Comparison of ENCODE assay signal across 17 cellular contexts in the genomic region with DNA sequence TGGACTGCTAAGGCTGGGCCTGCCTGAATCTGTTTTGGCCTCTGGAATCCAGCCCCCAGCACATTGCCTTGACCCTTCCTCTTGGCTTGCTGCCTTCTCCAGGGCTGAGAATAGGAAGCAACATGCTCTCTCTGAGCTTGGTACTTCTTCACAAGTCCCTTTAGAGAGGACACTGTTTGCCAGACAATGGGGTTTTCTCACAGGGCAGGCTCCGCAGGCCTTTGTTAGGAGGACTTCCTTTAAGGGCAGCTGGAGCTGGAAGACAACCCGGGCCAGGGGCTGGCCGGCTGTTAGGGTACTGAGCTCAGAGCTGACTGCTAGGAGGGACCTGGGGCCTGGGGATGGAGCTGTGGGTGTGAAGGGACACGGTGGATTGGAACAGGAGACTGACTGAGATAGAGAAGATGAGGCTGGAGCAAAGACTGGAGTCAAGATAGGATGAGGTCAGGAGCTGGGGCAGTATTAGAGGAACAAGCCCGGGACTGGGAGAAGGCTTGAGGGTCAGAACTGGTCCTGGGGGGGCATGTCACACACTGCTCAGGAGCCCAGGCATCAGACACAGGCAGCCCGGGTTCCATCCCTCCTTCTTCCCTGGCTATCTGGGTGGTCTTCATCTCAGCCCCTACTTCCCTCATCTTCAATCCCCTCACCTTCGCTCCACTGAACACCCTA. TPM values are rescaled to one million over a fixed set of nuclear protein-coding genes. Genes with fewer than 3 reads are reported as not detected.
"Had no signal": no experiment of that assay in that cellular context is flagged by ENCODE, and none has a peak within 500 bp of the region (broad histone marks: within the 10 kb centered on the region; RNA-seq: fewer than 3 reads in every experiment).

No MANE protein-coding gene starts in this region.

- H3K27ac ChIP-seq: esophagus muscularis mucosa, gastroesophageal sphincter, heart right ventricle had no signal

- H3K4me3 ChIP-seq: dorsolateral prefrontal cortex, esophagus muscularis mucosa, gastroesophageal sphincter, heart right ventricle had no signal

- DNase-seq: activated CD4-positive, alpha-beta T cell treated with anti-CD3 and anti-CD28 coated beads, Interleukin-2, amount 50 U/mL, for 4 hours; activated gamma-delta T cell treated with Interleukin-2 at 50 U/mL for 16 hours; activated T-cell treated with anti-CD3 and anti-CD28 coated beads, Interleukin-2, amount 50 U/mL, for 72 hours; heart right ventricle; immature natural killer cell; kidney glomerular epithelial cell; left ventricle myocardium superior; natural killer cell; stimulated activated CD4-positive, alpha-beta T cell treated with anti-CD3 and anti-CD28 coated beads, Interleukin-12 subunit alpha, Interleukin-12 subunit beta, amount 100 ng/mL, for 4 hours; stimulated activated CD4-positive, alpha-beta T cell treated with anti-CD3 and anti-CD28 coated beads, Interleukin-2, amount 100 ng/mL, for 24 hours; stimulated activated naive CD8-positive, alpha-beta T cell treated with anti-CD3 and anti-CD28 coated beads, Interleukin-15, Interleukin-2, amounts not matched to agents 100 U/mL and 50 U/mL, for 24 hours; trophoblast cell had no signal

- H3K9me3 ChIP-seq: esophagus muscularis mucosa had no signal

- H3K36me3 ChIP-seq: esophagus muscularis mucosa, gastroesophageal sphincter, heart right ventricle had no signal

RNA-seq across cellular contexts. Expression of a gene that starts 5.4 kb away (rescaled TPM):
- total RNA-seq: activated CD8-positive, alpha-beta memory T cell treated with anti-CD3 and anti-CD28 coated beads for 36 hours; activated naive CD4-positive, alpha-beta T cell treated with anti-CD3 and anti-CD28 coated beads, Interleukin-2, amount 50 U/mL, for 72 hours had no signal
- polyA plus RNA-seq: immature natural killer cell had no signal
